ENCODE assay signal across 16 cellular contexts in genomic region chr2:179569834-179570233, GRCh38.
DNase-seq lines count a peak whose midpoint lies in the region; ATAC-seq and TF ChIP-seq lines count a peak whose summit lies in the region.
"Had no signal": no experiment of that assay in that cellular context is flagged by ENCODE, and none has a peak within 500 bp of the region (broad histone marks: within the 10 kb centered on the region; RNA-seq: fewer than 3 reads in every experiment).

No MANE protein-coding gene starts in this region.

- H3K4me1 Mint-ChIP-seq in activated naive CD8-positive, alpha-beta T cell treated with anti-CD3 and anti-CD28 coated beads for 36 hours: no peaks in the 10 kb centered on the region
- H3K4me1 Mint-ChIP-seq: activated CD4-positive, alpha-beta memory T cell treated with anti-CD3 and anti-CD28 coated beads, Interleukin-2, amount 10 ng/mL, durations not matched to agents 7 days and 5 days; B cell; naive B cell; stimulated activated effector memory CD8-positive, alpha-beta T cell treated with anti-CD3 and anti-CD28 coated beads, Interleukin-12 subunit alpha, Interleukin-12 subunit beta, amount 100 ng/mL, for 72 hours had no signal

- WGBS in heart left ventricle, 4 donors: 63 to 72% (median 70%) methylated on average over 1 of the region's 1 CpG

- H3K27ac ChIP-seq in heart left ventricle (no peak overlapping the region), right atrium auricular region (peak overlapping the region; percentile 13 to 52), upper lobe of right lung (no peak overlapping the region)

- TF ChIP-seq CTCF in heart left ventricle (IDR thresholded peaks at IDR 0.05): no peak
- TF ChIP-seq CTCF in right atrium auricular region (IDR thresholded peaks at IDR 0.05): no peak
- no peak for TF ChIP-seq CTCF in upper lobe of right lung (IDR thresholded peaks at IDR 0.05)

- H3K27me3 ChIP-seq in heart left ventricle (no peaks in the 10 kb centered on the region), right atrium auricular region (no peaks in the 10 kb centered on the region), upper lobe of right lung (no peaks in the 10 kb centered on the region)

- H3K27me3 Mint-ChIP-seq in activated naive CD8-positive, alpha-beta T cell treated with anti-CD3 and anti-CD28 coated beads for 36 hours: peaks cover 3% of the 10 kb centered on the region
- H3K27me3 Mint-ChIP-seq: activated CD4-positive, alpha-beta memory T cell treated with anti-CD3 and anti-CD28 coated beads, Interleukin-2, amount 10 ng/mL, durations not matched to agents 7 days and 5 days had no signal

- H3K9me3 Mint-ChIP-seq in activated naive CD8-positive, alpha-beta T cell treated with anti-CD3 and anti-CD28 coated beads for 36 hours: no peaks in the 10 kb centered on the region
- H3K9me3 Mint-ChIP-seq: activated CD4-positive, alpha-beta memory T cell treated with anti-CD3 and anti-CD28 coated beads, Interleukin-2, amount 10 ng/mL, durations not matched to agents 7 days and 5 days had no signal

- no peak for DNase-seq in Right ventricle myocardium inferior (ENCODE audit: missing footprints)
- no peak for DNase-seq in heart left ventricle
- peak; percentile 2 for DNase-seq in SKM-1 (lab: John Stamatoyannopoulos, UW; ENCODE audit: unreplicated experiment)
- no peak for DNase-seq in right atrium auricular region (ENCODE audit: low spot score)
- no peak for DNase-seq in upper lobe of right lung
- no peak for DNase-seq in activated naive CD8-positive, alpha-beta T cell treated with anti-CD3 and anti-CD28 coated beads for 36 hours
- DNase-seq in central memory CD4-positive, alpha-beta T cell: no peak
- DNase-seq: activated CD4-positive, alpha-beta memory T cell treated with anti-CD3 and anti-CD28 coated beads, Interleukin-2, amount 10 ng/mL, durations not matched to agents 7 days and 5 days; activated naive CD4-positive, alpha-beta T cell treated with anti-CD3 and anti-CD28 coated beads, Interleukin-2, amount 50 U/mL, for 16 hours; naive B cell; NCI-H510A treated with DMSO at 0.1 percent for 48 hours; T-helper 1 cell had no signal

- peak; percentile 76 for ATAC-seq in Right ventricle myocardium inferior
- no peak for ATAC-seq in heart left ventricle
- peak; percentile 53 for ATAC-seq in upper lobe of right lung
- ATAC-seq in GM21737 (IDR thresholded peaks at IDR 0.05; ENCODE audit: unreplicated experiment): no peak
- ATAC-seq: stimulated activated effector memory CD8-positive, alpha-beta T cell treated with anti-CD3 and anti-CD28 coated beads, Interleukin-12 subunit alpha, Interleukin-12 subunit beta, amount 100 ng/mL, for 72 hours had no signal

- H3K36me3 Mint-ChIP-seq in activated naive CD8-positive, alpha-beta T cell treated with anti-CD3 and anti-CD28 coated beads for 36 hours: no peaks in the 10 kb centered on the region
- H3K36me3 Mint-ChIP-seq: naive B cell; stimulated activated effector memory CD8-positive, alpha-beta T cell treated with anti-CD3 and anti-CD28 coated beads, Interleukin-12 subunit alpha, Interleukin-12 subunit beta, amount 100 ng/mL, for 72 hours had no signal

- H3K4me1 ChIP-seq in heart left ventricle (peaks cover 0 to 4% (median 0%) of the 10 kb centered on the region in 12 donors), right atrium auricular region (peaks cover 0 to 30% of the 10 kb centered on the region in 2 donors), upper lobe of right lung (no peaks in the 10 kb centered on the region)

- H3K27ac Mint-ChIP-seq in activated naive CD8-positive, alpha-beta T cell treated with anti-CD3 and anti-CD28 coated beads for 36 hours: no peak overlapping the region
- H3K27ac Mint-ChIP-seq: activated CD4-positive, alpha-beta memory T cell treated with anti-CD3 and anti-CD28 coated beads, Interleukin-2, amount 10 ng/mL, durations not matched to agents 7 days and 5 days; B cell; naive B cell; stimulated activated effector memory CD8-positive, alpha-beta T cell treated with anti-CD3 and anti-CD28 coated beads, Interleukin-12 subunit alpha, Interleukin-12 subunit beta, amount 100 ng/mL, for 72 hours had no signal

- H3K4me3 Mint-ChIP-seq in activated naive CD8-positive, alpha-beta T cell treated with anti-CD3 and anti-CD28 coated beads for 36 hours: no peak overlapping the region
- H3K4me3 Mint-ChIP-seq: activated CD4-positive, alpha-beta memory T cell treated with anti-CD3 and anti-CD28 coated beads, Interleukin-2, amount 10 ng/mL, durations not matched to agents 7 days and 5 days; B cell; naive B cell; stimulated activated effector memory CD8-positive, alpha-beta T cell treated with anti-CD3 and anti-CD28 coated beads, Interleukin-12 subunit alpha, Interleukin-12 subunit beta, amount 100 ng/mL, for 72 hours had no signal

- H3K9me3 ChIP-seq in heart left ventricle (no peaks in the 10 kb centered on the region), right atrium auricular region (no peaks in the 10 kb centered on the region), upper lobe of right lung (no peaks in the 10 kb centered on the region)
- H3K9me3 ChIP-seq: HAP-1 had no signal

- intact Hi-C loops in Right ventricle myocardium inferior (cut with DNase I): loop anchor here (10.0 kb wide), 1 partner anchor 145 kb away; no protein-coding TSS in a partner anchor
- intact Hi-C loops in heart left ventricle (cut with DNase I): no loop called here
- intact Hi-C loops in upper lobe of right lung (cut with DNase I): no loop called here

- no peak for TF ChIP-seq POLR2A in heart left ventricle (IDR thresholded peaks at IDR 0.05)

- H3K36me3 ChIP-seq in heart left ventricle (no peaks in the 10 kb centered on the region), right atrium auricular region (no peaks in the 10 kb centered on the region), upper lobe of right lung (no peaks in the 10 kb centered on the region)
- H3K36me3 ChIP-seq: HAP-1 had no signal

- H3K4me3 ChIP-seq in heart left ventricle (no peak overlapping the region), right atrium auricular region (no peak overlapping the region), upper lobe of right lung (no peak overlapping the region)
- H3K4me3 ChIP-seq: HAP-1 had no signal

Comparison
In these comparisons a context has a peak if more than half of its experiments do, and no peak if none do; other contexts are left out.
1. ATAC-seq: peak in Right ventricle myocardium inferior (single experiment) and upper lobe of right lung (single experiment); none in heart left ventricle (0 of 4) and GM21737 (single experiment).
2. H3K27ac ChIP-seq: peak in right atrium auricular region (2 of 2); none in heart left ventricle (0 of 12) and upper lobe of right lung (single experiment).